ENCODE assay signal across 10 cellular contexts in genomic region chr7:33044986-33045385, GRCh38. TPM values are rescaled to one million over a fixed set of nuclear protein-coding genes. Genes with fewer than 3 reads are reported as not detected.
DNase-seq lines count a peak whose midpoint lies in the region; ATAC-seq and TF ChIP-seq lines count a peak whose summit lies in the region.
"Had no signal": no experiment of that assay in that cellular context is flagged by ENCODE, and none has a peak within 500 bp of the region (broad histone marks: within the 10 kb centered on the region; RNA-seq: fewer than 3 reads in every experiment).

No MANE protein-coding gene starts in this region.

- H3K27me3 ChIP-seq in mucosa of stomach (ENCODE audit: control insufficient read depth, insufficient read depth, low read length) (no peaks in the 10 kb centered on the region), lower lobe of right lung (ENCODE audit: low read depth) (no peaks in the 10 kb centered on the region)

- intact Hi-C loops in lower lobe of right lung (cut with DNase I), result no loop called here

- peaks cover 42% of the 10 kb centered on the region for H3K4me1 ChIP-seq in mucosa of stomach (ENCODE audit: control insufficient read depth, insufficient read depth, low read length)
- H3K4me1 ChIP-seq in lower lobe of right lung, result peaks cover 49% of the 10 kb centered on the region

- H3K9me3 ChIP-seq in mucosa of stomach (ENCODE audit: control insufficient read depth, low read length) (no peaks in the 10 kb centered on the region), lower lobe of right lung (no peaks in the 10 kb centered on the region)

- DNase-seq in NCI-H526 (lab: John Stamatoyannopoulos, UW), result peak; percentile 30 to 62
- no peak for DNase-seq in activated T-cell treated with anti-CD3 and anti-CD28 coated beads for 4 hours
- no peak for DNase-seq in lower lobe of right lung
- no peak for DNase-seq in NCI-H748 (lab: John Stamatoyannopoulos, UW; ENCODE audit: unreplicated experiment)
- no peak for DNase-seq in DMS153 treated with DMSO at 0.1 percent for 48 hours (lab: John Stamatoyannopoulos, UW; ENCODE audit: unreplicated experiment)
- DNase-seq: activated gamma-delta T cell; stimulated activated naive CD8-positive, alpha-beta T cell treated with anti-CD3 and anti-CD28 coated beads, Interleukin-15, amount 100 ng/mL, for 72 hours had no signal

- H3K36me3 ChIP-seq in mucosa of stomach (ENCODE audit: control insufficient read depth, insufficient read depth, low read length) (no peaks in the 10 kb centered on the region), lower lobe of right lung (no peaks in the 10 kb centered on the region)

- H3K4me3 ChIP-seq in mucosa of stomach (ENCODE audit: low read length) (no peak overlapping the region), lower lobe of right lung (no peak overlapping the region)

- no peak for TF ChIP-seq CTCF in lower lobe of right lung (IDR thresholded peaks at IDR 0.05)

- no peak overlapping the region for H3K27ac ChIP-seq in lower lobe of right lung

- ATAC-seq in GM18517 (IDR thresholded peaks at IDR 0.05; ENCODE audit: unreplicated experiment) (peak; percentile 40), GM21825 (IDR thresholded peaks at IDR 0.05; ENCODE audit: unreplicated experiment) (peak; percentile 29), lower lobe of right lung (no peak)
- ATAC-seq: stimulated activated naive CD8-positive, alpha-beta T cell treated with anti-CD3 and anti-CD28 coated beads, Interleukin-15, amount 100 ng/mL, for 72 hours had no signal

- H3K9ac ChIP-seq in mucosa of stomach (ENCODE audit: low read length), result peak overlapping the region; percentile 24

RNA-seq across cellular contexts. Expression of gene NT5C3A, which starts 17.6 kb away (rescaled TPM):
- 30.3 TPM for total RNA-seq in lower lobe of right lung

Comparison
In these comparisons a context has a peak if more than half of its experiments do, and no peak if none do; other contexts are left out.
1. ATAC-seq: peak in GM18517 (single experiment) and GM21825 (single experiment); none in lower lobe of right lung (0 of 2).
2. DNase-seq: peak in NCI-H526 (2 of 2); none in activated T-cell treated with anti-CD3 and anti-CD28 coated beads for 4 hours (single experiment), lower lobe of right lung (single experiment), NCI-H748 (single experiment) and DMS153 treated with DMSO at 0.1 percent for 48 hours (single experiment).